ENCODE assay signal across 8 cellular contexts in the genomic region with DNA sequence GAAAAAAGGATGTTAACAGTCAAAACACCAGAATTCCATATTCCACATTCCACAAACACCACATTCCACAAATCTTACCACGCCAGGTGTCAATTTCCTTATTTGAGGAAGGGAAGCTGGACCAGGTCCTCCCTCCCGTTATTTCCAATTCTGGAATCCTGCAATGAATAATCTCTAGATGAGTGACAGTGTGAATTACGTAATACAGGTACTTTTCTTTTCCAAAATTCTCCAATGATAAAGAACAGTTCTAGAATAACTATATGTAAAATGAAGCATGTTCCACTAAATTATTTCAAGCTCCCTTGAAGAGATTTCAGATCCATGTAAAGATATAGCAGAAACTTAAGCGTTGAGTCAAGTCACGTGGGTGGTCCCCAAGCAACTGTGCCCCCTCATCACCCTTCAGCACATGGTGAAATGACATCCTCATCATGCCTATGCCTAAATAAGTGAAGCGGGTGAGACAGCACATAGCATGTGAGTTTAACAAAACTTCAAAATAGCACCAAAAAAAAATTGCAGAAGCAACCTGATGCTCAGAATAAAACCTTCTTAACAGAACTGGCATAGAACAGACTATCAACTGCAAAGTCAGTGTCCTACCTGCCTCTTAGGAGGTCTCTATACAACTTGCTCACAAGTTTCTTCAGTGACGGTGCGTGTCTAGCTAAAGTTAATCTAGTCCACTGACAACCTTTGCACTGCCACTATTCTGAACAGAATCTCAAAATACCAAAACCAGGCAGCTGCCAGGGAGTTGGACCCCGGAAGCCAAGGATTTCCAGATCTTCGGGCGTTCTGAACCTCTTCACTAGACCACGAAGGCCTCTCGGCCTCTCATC. TPM values are rescaled to one million over a fixed set of nuclear protein-coding genes. Genes with fewer than 3 reads are reported as not detected.
DNase-seq lines count a peak whose midpoint lies in the region; ATAC-seq and TF ChIP-seq lines count a peak whose summit lies in the region.

No MANE protein-coding gene starts in this region.

- H3K36me3 Mint-ChIP-seq in HFFc6 (ENCODE audit: low read depth), result peaks cover 34% of the 10 kb centered on the region
- H3K36me3 Mint-ChIP-seq in mesothelial cell of epicardium, result peaks cover 23% of the 10 kb centered on the region

- ATAC-seq in aorta (ENCODE audit: low FRiP score), result no peak

- peak overlapping the region; percentile 86 for H3K4me2 ChIP-seq in PC-9

- H3K27ac Mint-ChIP-seq in HFFc6, result peak overlapping the region; percentile 46; the same call in 1 of the 2 replicates
- peak overlapping the region; percentile 88 for H3K27ac Mint-ChIP-seq in mesothelial cell of epicardium

- no TSS peak for BruUV-seq in PC-9 (replicated peaks; lab: Mats Ljungman, UMichigan)

- H2AFZ ChIP-seq in PC-9, result peak overlapping the region; percentile 89

- peak; percentile 33 for DNase-seq in GM12865 (ENCODE audit: low read depth)
- peak; percentile 4 for DNase-seq in HFFc6
- DNase-seq in PC-9, result no peak
- DNase-seq in dorsolateral prefrontal cortex, result no peak
- DNase-seq in mesothelial cell of epicardium (ENCODE audit: low spot score in 2 of 2, unreplicated experiment in 2 of 2), result no peak
- no peak for DNase-seq in aorta
- DNase-seq in stimulated activated CD4-positive, alpha-beta T cell treated with anti-CD3 and anti-CD28 coated beads, Interleukin-4, amount 100 ng/mL, for 1 hour, result no peak
- no peak for DNase-seq in NCI-H1694 (lab: John Stamatoyannopoulos, UW)

- 20% methylated on average over 13 of the region's 13 CpGs for WGBS in aorta, 2 donors

- POLR2A ChIA-PET in PC-9 (lab: Charles Lee; ENCODE audit: unreplicated experiment), result interaction anchor here (0.7 kb wide), 1 partner anchor 16 kb away, joined by 4 read pairs; no protein-coding TSS in a partner anchor

- H3K4me1 Mint-ChIP-seq in HFFc6 (ENCODE audit: low read depth) (peaks cover 20% of the 10 kb centered on the region), mesothelial cell of epicardium (peaks cover 18% of the 10 kb centered on the region)

- H3K27me3 Mint-ChIP-seq in HFFc6 (ENCODE audit: insufficient read depth) (no peaks in the 10 kb centered on the region), mesothelial cell of epicardium (ENCODE audit: low read depth) (no peaks in the 10 kb centered on the region)

- H3K36me3 ChIP-seq in PC-9 (ENCODE audit: low read depth) (peaks cover 17% of the 10 kb centered on the region), aorta (ENCODE audit: control insufficient read depth in 1 of 2, insufficient read depth in 2 of 2, low read length in 1 of 2) (peaks cover 0 to 4% of the 10 kb centered on the region in 2 donors)

- H4K20me1 ChIP-seq in PC-9 (ENCODE audit: insufficient read depth), result peaks cover 6% of the 10 kb centered on the region; the same call in 1 of the 2 replicates

- peaks cover 39% of the 10 kb centered on the region for H3K79me2 ChIP-seq in PC-9 (ENCODE audit: low read depth)

- H3K4me1 ChIP-seq in PC-9 (replicated peaks; ENCODE audit: insufficient read depth), result peaks cover 16% of the 10 kb centered on the region
- H3K4me1 ChIP-seq in aorta (ENCODE audit: control insufficient read depth in 1 of 2, insufficient read depth in 2 of 2, low read length in 2 of 2), result no peaks in the 10 kb centered on the region

- H3K9me3 ChIP-seq in PC-9 (ENCODE audit: insufficient read depth, low read depth), result no peaks in the 10 kb centered on the region
- H3K9me3 ChIP-seq in aorta (ENCODE audit: control insufficient read depth, low read length), result no peaks in the 10 kb centered on the region

- H3K4me3 Mint-ChIP-seq in HFFc6 (peak overlapping the region; percentile 91), mesothelial cell of epicardium (peak overlapping the region; percentile 91)

- CTCF ChIA-PET in PC-9 (lab: Charles Lee), result no interaction called here

- TF ChIP-seq CTCF in GM12865 (IDR thresholded peaks at IDR 0.05; ENCODE audit: insufficient read depth, low read depth, low read length, missing control alignments) (no peak), HFFc6 (IDR thresholded peaks at IDR 0.05) (no peak), PC-9 (conservative IDR thresholded peaks at IDR 0.05) (no peak), dorsolateral prefrontal cortex (IDR thresholded peaks at IDR 0.05 in 54 of 56, conservative IDR thresholded peaks at IDR 0.05 in 2 of 56; ENCODE audit: low read depth in 1 of 56, partially characterized antibody in 56 of 56) (no peak), mesothelial cell of epicardium (IDR thresholded peaks at IDR 0.05; ENCODE audit: unreplicated experiment) (no peak)

- H3K4me3 ChIP-seq in GM12865 (ENCODE audit: low read depth, low read length) (peak overlapping the region; percentile 60), PC-9 (peak overlapping the region; percentile 99), dorsolateral prefrontal cortex (peak overlapping the region; percentile 74 to 97 (median 89)), aorta (ENCODE audit: low read length in 2 of 2) (peak overlapping the region; percentile 89 to 97)

- H3K27ac ChIP-seq in PC-9 (peak overlapping the region; percentile 45; the same call in 1 of the 2 replicates), dorsolateral prefrontal cortex (peak overlapping the region in 32 of 59 donors; percentile 10 to 90 (median 73)), aorta (ENCODE audit: low read depth in 1 of 2, low read length in 2 of 2) (peak overlapping the region in 1 of 2 donors; percentile 8)

- H3K9me3 Mint-ChIP-seq in HFFc6 (peaks cover 4% of the 10 kb centered on the region; the same call in 1 of the 2 replicates), mesothelial cell of epicardium (no peaks in the 10 kb centered on the region)

- no peaks in the 10 kb centered on the region for H3K9me2 ChIP-seq in PC-9 (ENCODE audit: insufficient read depth)

- intact Hi-C loops in PC-9 (cut with micrococcal nuclease; ENCODE audit: unreplicated experiment) (no loop called here), dorsolateral prefrontal cortex (cut with DNase I) (loop anchor here in 1 of 2 donors (5.0 kb wide), 1 partner anchor 173 kb away; a partner anchor contains a TSS), aorta (cut with DNase I) (no loop called here)

- H3K27me3 ChIP-seq in PC-9 (ENCODE audit: insufficient read depth, low read depth) (no peaks in the 10 kb centered on the region), dorsolateral prefrontal cortex (no peaks in the 10 kb centered on the region), aorta (ENCODE audit: control insufficient read depth in 1 of 2, insufficient read depth in 2 of 2, low read length in 1 of 2) (no peaks in the 10 kb centered on the region)

- peaks cover 3% of the 10 kb centered on the region; the same call in 1 of the 2 replicates for H3F3A ChIP-seq in PC-9 (ENCODE audit: insufficient read depth, low read depth)

RNA-seq across cellular contexts. Expression of a gene that starts 0.9 kb away (rescaled TPM):
- 10 to 100 TPM; 12.6 to 16.2 (median 14.4) TPM for total RNA-seq in HFFc6 (2021; fragmentation: NEBNext Ultra II Directional; extraction: Animal tissue kit (Norgen Biotek cat#: 25700))
- total RNA-seq in PC-9 (2021), result 37.8 and 39.2 TPM in 2 replicates
- total RNA-seq in dorsolateral prefrontal cortex, result 10 to 100 TPM; 15.4 to 34.0 (median 23.6) TPM
- 50.4 to 53.6 TPM (median 51.6 TPM) in 3 replicates for total RNA-seq in mesothelial cell of epicardium
- 10 to 100 TPM; 19.2 to 30.9 TPM for total RNA-seq in aorta
- polyA plus RNA-seq in aorta, result 10 to 100 TPM; 11.4 to 17.9 TPM

Comparison
In these comparisons a context has a peak if more than half of its experiments do, and no peak if none do; other contexts are left out.
1. DNase-seq: peak in GM12865 (single experiment) and HFFc6 (single experiment); none in PC-9 (0 of 2), dorsolateral prefrontal cortex (0 of 10), mesothelial cell of epicardium (0 of 2), aorta (0 of 2), stimulated activated CD4-positive, alpha-beta T cell treated with anti-CD3 and anti-CD28 coated beads, Interleukin-4, amount 100 ng/mL, for 1 hour (single experiment) and NCI-H1694 (single experiment).
2. Peak in every context shown above with its lines, with median percentiles within 50 percentile points of each other: H3K4me3 ChIP-seq.